ENCODE assay signal across 8 cellular contexts in genomic region chr13:99356216-99357089, GRCh38. TPM values are rescaled to one million over a fixed set of nuclear protein-coding genes. Genes with fewer than 3 reads are reported as not detected.
A peak's percentile ranks its signal among the peaks of the same experiment; 100 is the strongest.
DNase-seq lines count a peak whose midpoint lies in the region; ATAC-seq lines count a peak whose summit lies in the region.

No MANE protein-coding gene starts in this region.

- peak overlapping the region; percentile 30 for H3K4me3 ChIP-seq in effector memory CD4-positive, alpha-beta T cell (ENCODE audit: insufficient read depth, low read depth, low read length, poor library complexity, severe bottlenecking)

- H3K4me3 Mint-ChIP-seq in T-helper 1 cell treated with Interleukin-12 subunit alpha and Interleukin-12 subunit beta and Interleukin-4 antibody, amounts not matched to agents 30 μg/mL and 1 μg/mL, for 36 hours, result peak overlapping the region; percentile 63
- peak overlapping the region; percentile 61 to 85 (median 78) for H3K4me3 Mint-ChIP-seq in naive thymus-derived CD8-positive, alpha-beta T cell

- peaks cover 3% of the 10 kb centered on the region for H3K27me3 Mint-ChIP-seq in T-helper 1 cell treated with Interleukin-12 subunit alpha and Interleukin-12 subunit beta and Interleukin-4 antibody, amounts not matched to agents 30 μg/mL and 1 μg/mL, for 36 hours (ENCODE audit: low read depth)
- H3K27me3 Mint-ChIP-seq in naive thymus-derived CD8-positive, alpha-beta T cell, result peaks cover 0 to 1% (median 0%) of the 10 kb centered on the region in 5 donors

- peaks cover 97% of the 10 kb centered on the region for H3K4me1 ChIP-seq in effector memory CD4-positive, alpha-beta T cell (ENCODE audit: control insufficient read depth, insufficient read depth, low read length, poor library complexity, severe bottlenecking)

- DNase-seq in activated gamma-delta T cell treated with Interleukin-2 at 50 U/mL for 16 hours (peak; percentile 48), activated gamma-delta T cell (lab: John Stamatoyannopoulos, UW) (no peak), NCI-H2081 (lab: John Stamatoyannopoulos, UW) (no peak), cerebellar cortex (ENCODE audit: low spot score) (no peak)
- DNase-seq in effector memory CD4-positive, alpha-beta T cell, result peak; percentile 53 to 62 (median 57)
- peak; percentile 34 to 94 (median 82) for DNase-seq in naive thymus-derived CD8-positive, alpha-beta T cell

- H3K9me3 Mint-ChIP-seq in T-helper 1 cell treated with Interleukin-12 subunit alpha and Interleukin-12 subunit beta and Interleukin-4 antibody, amounts not matched to agents 30 μg/mL and 1 μg/mL, for 36 hours, result no peaks in the 10 kb centered on the region
- H3K9me3 Mint-ChIP-seq in naive thymus-derived CD8-positive, alpha-beta T cell, result no peaks in the 10 kb centered on the region

- POLR2A ChIA-PET in naive thymus-derived CD8-positive, alpha-beta T cell (lab: Charles Lee), result interaction anchor here (0.6 to 8.9 kb wide), 16 partner anchors 10 to 365 kb away, joined by 3 to 155 read pairs (median 4); partner anchors contain the start of gene GPR183

- peaks cover 87% of the 10 kb centered on the region for H3K4me1 Mint-ChIP-seq in T-helper 1 cell treated with Interleukin-12 subunit alpha and Interleukin-12 subunit beta and Interleukin-4 antibody, amounts not matched to agents 30 μg/mL and 1 μg/mL, for 36 hours (ENCODE audit: low read depth)
- peaks cover 72 to 100% (median 98%) of the 10 kb centered on the region in 4 donors for H3K4me1 Mint-ChIP-seq in naive thymus-derived CD8-positive, alpha-beta T cell

- H3K27ac ChIP-seq in effector memory CD4-positive, alpha-beta T cell (ENCODE audit: insufficient read depth, low read length, poor library complexity, severe bottlenecking), result peak overlapping the region; percentile 96

- H3K27ac Mint-ChIP-seq in T-helper 1 cell treated with Interleukin-12 subunit alpha and Interleukin-12 subunit beta and Interleukin-4 antibody, amounts not matched to agents 30 μg/mL and 1 μg/mL, for 36 hours, result peak overlapping the region; percentile 97
- peak overlapping the region; percentile 96 to 100 (median 99) for H3K27ac Mint-ChIP-seq in naive thymus-derived CD8-positive, alpha-beta T cell

- H3K36me3 ChIP-seq in effector memory CD4-positive, alpha-beta T cell (ENCODE audit: control insufficient read depth, insufficient read depth, low read length), result no peaks in the 10 kb centered on the region

- no peaks in the 10 kb centered on the region for H3K9me3 ChIP-seq in effector memory CD4-positive, alpha-beta T cell (ENCODE audit: control insufficient read depth, low read length)

- H3K27me3 ChIP-seq in effector memory CD4-positive, alpha-beta T cell (replicated peaks; ENCODE audit: control insufficient read depth, insufficient read depth, low read length, poor library complexity, severe bottlenecking), result no peaks in the 10 kb centered on the region

- peak; percentile 49 for ATAC-seq in HG03064 (IDR thresholded peaks at IDR 0.05; ENCODE audit: low read depth, unreplicated experiment)
- ATAC-seq in naive thymus-derived CD8-positive, alpha-beta T cell, result peak; percentile 59 to 68

- H3K36me3 Mint-ChIP-seq in T-helper 1 cell treated with Interleukin-12 subunit alpha and Interleukin-12 subunit beta and Interleukin-4 antibody, amounts not matched to agents 30 μg/mL and 1 μg/mL, for 36 hours (ENCODE audit: low read depth), result peaks cover 53% of the 10 kb centered on the region
- peaks cover 0 to 40% (median 28%) of the 10 kb centered on the region in 3 donors for H3K36me3 Mint-ChIP-seq in naive thymus-derived CD8-positive, alpha-beta T cell

RNA-seq across cellular contexts. Expression of gene GPR183, which starts 49.3 kb away (rescaled TPM):
- 10 to 100 TPM in 1 of 2 experiments, 1 to 10 TPM in 1; 8.4 to 10.4 TPM for total RNA-seq in naive thymus-derived CD8-positive, alpha-beta T cell
- polyA plus RNA-seq in naive thymus-derived CD8-positive, alpha-beta T cell, result 10 to 100 TPM in 2 of 3 donors, 1 to 10 TPM in 1; 9.2 to 35.5 (median 13.1) TPM

Comparison
In these comparisons a context has a peak if more than half of its experiments do, and no peak if none do; other contexts are left out.
1. DNase-seq: peak in activated gamma-delta T cell treated with Interleukin-2 at 50 U/mL for 16 hours (single experiment), effector memory CD4-positive, alpha-beta T cell (3 of 3) and naive thymus-derived CD8-positive, alpha-beta T cell (10 of 10); none in activated gamma-delta T cell (single experiment), NCI-H2081 (0 of 2) and cerebellar cortex (single experiment).